ENCODE assay signal across 8 cellular contexts in genomic region chr7:129163875-129164544, GRCh38. TPM values are rescaled to one million over a fixed set of nuclear protein-coding genes. Genes with fewer than 3 reads are reported as not detected.
DNase-seq lines count a peak whose midpoint lies in the region; ATAC-seq and TF ChIP-seq lines count a peak whose summit lies in the region.

No MANE protein-coding gene starts in this region.

- H2AFZ ChIP-seq in mammary epithelial cell (ENCODE audit: low read depth, low read length), result no peak overlapping the region
- no peak overlapping the region for H2AFZ ChIP-seq in mesenchymal stem cell (ENCODE audit: low read depth, low read length)

- H2BK120ac ChIP-seq in mesenchymal stem cell (ENCODE audit: low read depth, low read length), result no peak overlapping the region

- no peaks in the 10 kb centered on the region for H3K79me1 ChIP-seq in mesenchymal stem cell (replicated peaks; ENCODE audit: low read length, poor library complexity, severe bottlenecking)

- H3K18ac ChIP-seq in mesenchymal stem cell (ENCODE audit: low read depth in 1 of 2, low read length in 2 of 2), result no peak overlapping the region

- no peak overlapping the region for H2BK5ac ChIP-seq in mesenchymal stem cell (ENCODE audit: low read depth, low read length, poor library complexity, severe bottlenecking)

- H3K27ac ChIP-seq in mammary epithelial cell (ENCODE audit: insufficient read depth, low read depth, low read length) (no peak overlapping the region), mesenchymal stem cell (ENCODE audit: low read length, poor library complexity, severe bottlenecking) (no peak overlapping the region)

- 57% methylated on average over 11 of the region's 11 CpGs for WGBS in mammary epithelial cell (ENCODE audit: low coverage, missing lambda C conversion rate)
- WGBS in mesenchymal stem cell, result 62% methylated on average over 11 of the region's 11 CpGs

- H2BK12ac ChIP-seq in mesenchymal stem cell (ENCODE audit: low read length in 2 of 2), result no peak overlapping the region

- no peak overlapping the region for H2BK15ac ChIP-seq in mesenchymal stem cell (ENCODE audit: low read depth, poor library complexity, severe bottlenecking)

- no peak overlapping the region for H3K9ac ChIP-seq in mammary epithelial cell (ENCODE audit: insufficient read depth, low read length)
- H3K9ac ChIP-seq in mesenchymal stem cell (ENCODE audit: low read length), result no peak overlapping the region

- ATAC-seq in GM18511 (IDR thresholded peaks at IDR 0.05; ENCODE audit: unreplicated experiment) (no peak), GM19035 (IDR thresholded peaks at IDR 0.05; ENCODE audit: unreplicated experiment) (no peak), HG03521 (IDR thresholded peaks at IDR 0.05; ENCODE audit: unreplicated experiment) (no peak)

- H4K8ac ChIP-seq in mesenchymal stem cell (ENCODE audit: low read length), result no peak overlapping the region

- H4K91ac ChIP-seq in mesenchymal stem cell (ENCODE audit: low read length), result no peak overlapping the region

- TF ChIP-seq CTCF in GM12873 (IDR thresholded peaks at IDR 0.05; ENCODE audit: insufficient read depth, low read depth, low read length, missing control alignments), result peak; percentile 75
- peak; percentile 71 to 90 for TF ChIP-seq CTCF in mammary epithelial cell (conservative IDR thresholded peaks at IDR 0.05 in 1 of 2, IDR thresholded peaks at IDR 0.05 in 1 of 2; ENCODE audit: extremely low read depth in 1 of 2, insufficient read depth in 1 of 2, low read depth in 1 of 2, low read length in 2 of 2)

- H3K4me3 ChIP-seq in mammary epithelial cell (replicated peaks in 1 of 3; ENCODE audit: insufficient read depth in 1 of 3, low read depth in 2 of 3, low read length in 3 of 3) (no peak overlapping the region), mesenchymal stem cell (ENCODE audit: insufficient read depth in 1 of 2, low read depth in 1 of 2, low read length in 2 of 2) (no peak overlapping the region)

- intact Hi-C loops in mammary epithelial cell (cut with micrococcal nuclease), result loop anchor here (1.0 kb wide), 1 partner anchor 46 kb away; no protein-coding TSS in a partner anchor

- DNase-seq in AG20443 (ENCODE audit: low spot score) (peak; percentile 67), NCI-H345 treated with DMSO at 0.1 percent for 48 hours (lab: John Stamatoyannopoulos, UW; ENCODE audit: unreplicated experiment) (peak; percentile 31), mammary epithelial cell (peak; percentile 21), mesenchymal stem cell (peak; percentile 66)

- no peaks in the 10 kb centered on the region for H4K20me1 ChIP-seq in mammary epithelial cell (ENCODE audit: insufficient read depth, low read length)

- H2AK5ac ChIP-seq in mesenchymal stem cell (ENCODE audit: low read length, severe bottlenecking), result no peak overlapping the region

- no peak overlapping the region for H3K4me2 ChIP-seq in mammary epithelial cell (ENCODE audit: insufficient read depth, low read depth, low read length)
- H3K4me2 ChIP-seq in mesenchymal stem cell (ENCODE audit: low read length, poor library complexity, severe bottlenecking), result no peak overlapping the region

- no peak overlapping the region for H3K23ac ChIP-seq in mesenchymal stem cell (ENCODE audit: low read length in 2 of 2)

- no peak overlapping the region for H3K4ac ChIP-seq in mesenchymal stem cell (ENCODE audit: low read depth in 1 of 2, low read length in 2 of 2)

- in situ Hi-C loops in mammary epithelial cell (cut with MboI; ENCODE audit: low sequenced_read_pairs in 2 of 2), result loop anchor here (5.0 kb wide), 1 partner anchor 48 kb away; no protein-coding TSS in a partner anchor

- H3K36me3 ChIP-seq in mammary epithelial cell (ENCODE audit: insufficient read depth, low read length), result no peaks in the 10 kb centered on the region
- H3K36me3 ChIP-seq in mesenchymal stem cell (ENCODE audit: control insufficient read depth in 1 of 2, insufficient read depth in 2 of 2, low read depth in 1 of 2, low read length in 2 of 2), result peaks cover 0 to 13% of the 10 kb centered on the region in 2 experiments

- no peaks in the 10 kb centered on the region for H3K79me2 ChIP-seq in mammary epithelial cell (ENCODE audit: insufficient read depth, low read length)

- H3K4me1 ChIP-seq in mammary epithelial cell (ENCODE audit: insufficient read depth, low read length), result peaks cover 6% of the 10 kb centered on the region
- H3K4me1 ChIP-seq in mesenchymal stem cell (ENCODE audit: control insufficient read depth, insufficient read depth, low read depth, low read length), result peaks cover 17% of the 10 kb centered on the region

- dilution Hi-C loops in mammary epithelial cell (cut with HindIII; ENCODE audit: low sequenced_read_pairs), result no loop called here

- H3K27me3 ChIP-seq in mammary epithelial cell (ENCODE audit: insufficient read depth, low read length) (no peaks in the 10 kb centered on the region), mesenchymal stem cell (ENCODE audit: control insufficient read depth in 1 of 2, insufficient read depth in 1 of 2, low read length in 2 of 2) (peaks cover 3 to 69% of the 10 kb centered on the region in 2 experiments)

- CTCF ChIA-PET in mammary epithelial cell (lab: Charles Lee; ENCODE audit: low non-redundant PET), result interaction anchor here (0.5 to 1.4 kb wide), 11 partner anchors 9 to 909 kb away, joined by 3 to 26 read pairs (median 4); no protein-coding TSS in a partner anchor

- H3K9me3 ChIP-seq in mammary epithelial cell (replicated peaks; ENCODE audit: insufficient read depth, low read length) (no peaks in the 10 kb centered on the region), mesenchymal stem cell (ENCODE audit: control insufficient read depth, low read length) (no peaks in the 10 kb centered on the region)

- no peak overlapping the region for H3K14ac ChIP-seq in mesenchymal stem cell (ENCODE audit: low read length in 2 of 2)

- no TSS peak for BruUV-seq in mammary epithelial cell (replicated peaks; lab: Mats Ljungman, UMichigan)

RNA-seq across cellular contexts. Expression of gene TSPAN33, which starts 19.5 kb away (rescaled TPM):
- 1 to 10 TPM; 1.7 to 1.8 TPM for total RNA-seq in mammary epithelial cell
- polyA plus RNA-seq in mammary epithelial cell, result 4.8 TPM
- 7.2 TPM for polyA minus RNA-seq in mammary epithelial cell
- polyA plus RNA-seq in mesenchymal stem cell (2013, experiment 1 of 2), result 0.43 TPM
- polyA plus RNA-seq in mesenchymal stem cell (2013, experiment 2 of 2), result 0.40 TPM

RNA-seq across cellular contexts. Expression of gene SMO, which starts 24.4 kb away (rescaled TPM):
- total RNA-seq in mammary epithelial cell, result 10 to 100 TPM; 10.4 to 15.2 TPM
- polyA plus RNA-seq in mammary epithelial cell, result 6.9 TPM
- 44.1 TPM for polyA minus RNA-seq in mammary epithelial cell
- polyA plus RNA-seq in mesenchymal stem cell (2013, experiment 1 of 2), result 12.2 TPM
- polyA plus RNA-seq in mesenchymal stem cell (2013, experiment 2 of 2), result 12.1 TPM
